1 cellular context compared by ENCODE assay signal in genomic region chr1:187491082-187491720, GRCh38.
TF ChIP-seq lines count a peak whose summit lies in the region.

No MANE protein-coding gene starts in this region.

TF ChIP-seq in GM23338, 12 proteins besides CTCF, POLR2A, EP300 and RAD21 (continued from another document):
- TF ChIP-seq, protein P1, sequence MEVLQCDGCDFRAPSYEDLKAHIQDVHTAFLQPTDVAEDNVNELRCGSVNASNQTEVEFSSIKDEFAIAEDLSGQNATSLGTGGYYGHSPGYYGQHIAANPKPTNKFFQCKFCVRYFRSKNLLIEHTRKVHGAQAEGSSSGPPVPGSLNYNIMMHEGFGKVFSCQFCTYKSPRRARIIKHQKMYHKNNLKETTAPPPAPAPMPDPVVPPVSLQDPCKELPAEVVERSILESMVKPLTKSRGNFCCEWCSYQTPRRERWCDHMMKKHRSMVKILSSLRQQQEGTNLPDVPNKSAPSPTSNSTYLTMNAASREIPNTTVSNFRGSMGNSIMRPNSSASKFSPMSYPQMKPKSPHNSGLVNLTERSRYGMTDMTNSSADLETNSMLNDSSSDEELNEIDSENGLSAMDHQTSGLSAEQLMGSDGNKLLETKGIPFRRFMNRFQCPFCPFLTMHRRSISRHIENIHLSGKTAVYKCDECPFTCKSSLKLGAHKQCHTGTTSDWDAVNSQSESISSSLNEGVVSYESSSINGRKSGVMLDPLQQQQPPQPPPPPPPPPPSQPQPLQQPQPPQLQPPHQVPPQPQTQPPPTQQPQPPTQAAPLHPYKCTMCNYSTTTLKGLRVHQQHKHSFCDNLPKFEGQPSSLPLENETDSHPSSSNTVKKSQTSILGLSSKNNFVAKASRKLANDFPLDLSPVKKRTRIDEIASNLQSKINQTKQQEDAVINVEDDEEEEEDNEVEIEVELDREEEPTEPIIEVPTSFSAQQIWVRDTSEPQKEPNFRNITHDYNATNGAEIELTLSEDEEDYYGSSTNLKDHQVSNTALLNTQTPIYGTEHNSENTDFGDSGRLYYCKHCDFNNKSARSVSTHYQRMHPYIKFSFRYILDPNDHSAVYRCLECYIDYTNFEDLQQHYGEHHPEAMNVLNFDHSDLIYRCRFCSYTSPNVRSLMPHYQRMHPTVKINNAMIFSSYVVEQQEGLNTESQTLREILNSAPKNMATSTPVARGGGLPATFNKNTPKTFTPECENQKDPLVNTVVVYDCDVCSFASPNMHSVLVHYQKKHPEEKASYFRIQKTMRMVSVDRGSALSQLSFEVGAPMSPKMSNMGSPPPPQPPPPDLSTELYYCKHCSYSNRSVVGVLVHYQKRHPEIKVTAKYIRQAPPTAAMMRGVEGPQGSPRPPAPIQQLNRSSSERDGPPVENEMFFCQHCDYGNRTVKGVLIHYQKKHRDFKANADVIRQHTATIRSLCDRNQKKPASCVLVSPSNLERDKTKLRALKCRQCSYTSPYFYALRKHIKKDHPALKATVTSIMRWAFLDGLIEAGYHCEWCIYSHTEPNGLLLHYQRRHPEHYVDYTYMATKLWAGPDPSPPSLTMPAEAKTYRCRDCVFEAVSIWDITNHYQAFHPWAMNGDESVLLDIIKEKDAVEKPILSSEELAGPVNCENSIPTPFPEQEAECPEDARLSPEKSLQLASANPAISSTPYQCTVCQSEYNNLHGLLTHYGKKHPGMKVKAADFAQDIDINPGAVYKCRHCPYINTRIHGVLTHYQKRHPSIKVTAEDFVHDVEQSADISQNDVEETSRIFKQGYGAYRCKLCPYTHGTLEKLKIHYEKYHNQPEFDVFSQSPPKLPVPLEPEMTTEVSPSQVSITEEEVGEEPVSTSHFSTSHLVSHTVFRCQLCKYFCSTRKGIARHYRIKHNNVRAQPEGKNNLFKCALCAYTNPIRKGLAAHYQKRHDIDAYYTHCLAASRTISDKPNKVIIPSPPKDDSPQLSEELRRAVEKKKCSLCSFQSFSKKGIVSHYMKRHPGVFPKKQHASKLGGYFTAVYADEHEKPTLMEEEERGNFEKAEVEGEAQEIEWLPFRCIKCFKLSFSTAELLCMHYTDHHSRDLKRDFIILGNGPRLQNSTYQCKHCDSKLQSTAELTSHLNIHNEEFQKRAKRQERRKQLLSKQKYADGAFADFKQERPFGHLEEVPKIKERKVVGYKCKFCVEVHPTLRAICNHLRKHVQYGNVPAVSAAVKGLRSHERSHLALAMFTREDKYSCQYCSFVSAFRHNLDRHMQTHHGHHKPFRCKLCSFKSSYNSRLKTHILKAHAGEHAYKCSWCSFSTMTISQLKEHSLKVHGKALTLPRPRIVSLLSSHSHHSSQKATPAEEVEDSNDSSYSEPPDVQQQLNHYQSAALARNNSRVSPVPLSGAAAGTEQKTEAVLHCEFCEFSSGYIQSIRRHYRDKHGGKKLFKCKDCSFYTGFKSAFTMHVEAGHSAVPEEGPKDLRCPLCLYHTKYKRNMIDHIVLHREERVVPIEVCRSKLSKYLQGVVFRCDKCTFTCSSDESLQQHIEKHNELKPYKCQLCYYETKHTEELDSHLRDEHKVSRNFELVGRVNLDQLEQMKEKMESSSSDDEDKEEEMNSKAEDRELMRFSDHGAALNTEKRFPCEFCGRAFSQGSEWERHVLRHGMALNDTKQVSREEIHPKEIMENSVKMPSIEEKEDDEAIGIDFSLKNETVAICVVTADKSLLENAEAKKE (CRISPR knock-in tag; IDR thresholded peaks at IDR 0.05) = no peak
- TF ChIP-seq POLR2AphosphoS5 (IDR thresholded peaks at IDR 0.05; ENCODE audit: low read depth) (no peak), ZNF114 (CRISPR knock-in tag; IDR thresholded peaks at IDR 0.05) (no peak)
